Comparison of ENCODE assay signal across 14 cellular contexts in the genomic region with DNA sequence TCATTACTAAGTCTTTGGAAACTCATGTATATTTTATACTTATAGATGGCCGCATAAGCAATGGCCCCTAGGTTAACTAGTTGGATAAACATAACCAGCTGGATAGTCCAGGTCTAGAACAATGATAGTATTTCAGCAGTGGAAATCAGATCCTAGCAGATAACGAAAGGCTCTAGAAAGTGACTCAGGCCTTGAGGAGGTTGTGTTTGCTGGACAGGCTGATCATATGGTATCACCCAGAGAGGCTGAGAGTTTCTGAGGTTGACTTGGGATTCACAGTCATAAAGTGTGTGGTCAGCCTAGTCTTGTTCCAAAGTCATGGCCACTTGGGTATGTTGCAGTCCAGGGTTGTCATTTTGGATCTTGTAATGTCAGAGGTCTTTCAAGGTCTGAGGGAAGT. TPM values are rescaled to one million over a fixed set of nuclear protein-coding genes. Genes with fewer than 3 reads are reported as not detected.
A peak's percentile ranks its signal among the peaks of the same experiment; 100 is the strongest.
DNase-seq lines count a peak whose midpoint lies in the region; TF ChIP-seq lines count a peak whose summit lies in the region.
"Had no signal": no experiment of that assay in that cellular context is flagged by ENCODE, and none has a peak within 500 bp of the region (broad histone marks: within the 10 kb centered on the region; RNA-seq: fewer than 3 reads in every experiment).

No MANE protein-coding gene starts in this region.

- TF ChIP-seq CTCF in GM20000 (IDR thresholded peaks at IDR 0.05; ENCODE audit: extremely low read depth, missing control alignments): no peak

- no peak overlapping the region for H3K4me3 Mint-ChIP-seq in CD4-positive, alpha-beta memory T cell
- H3K4me3 Mint-ChIP-seq: CD4-positive, alpha-beta T cell had no signal

- DNase-seq in SIG-M5 treated with dmso at 0.1 percent for 504 hours (lab: John Stamatoyannopoulos, UW; ENCODE audit: unreplicated experiment) (peak; percentile 30), SIG-M5 (lab: John Stamatoyannopoulos, UW) (no peak), amniotic epithelial cell (ENCODE audit: low read depth) (peak; percentile 32), iris pigment epithelial cell (ENCODE audit: low read depth) (peak; percentile 51), NCI-H82 treated with DMSO at 0.1 percent for 48 hours (lab: John Stamatoyannopoulos, UW; ENCODE audit: unreplicated experiment) (no peak), GM20000 (ENCODE audit: low spot score) (no peak)
- no peak for DNase-seq in CD4-positive, alpha-beta memory T cell
- DNase-seq: 8988T; AML-193; CD4-positive, alpha-beta T cell; DMS79 had no signal

- no peaks in the 10 kb centered on the region for H3K27me3 ChIP-seq in CD4-positive, alpha-beta memory T cell (ENCODE audit: insufficient read depth, low read length)
- H3K27me3 ChIP-seq: BLaER1 treated with 17β-estradiol and CSF1 and Interleukin-3, amounts not matched to agents 10 nM and 100 nM had no signal

- CTCF ChIA-PET in CD4-positive, alpha-beta memory T cell (lab: Charles Lee; ENCODE audit: partially characterized antibody): no interaction called here

- no peaks in the 10 kb centered on the region for H3K9me3 Mint-ChIP-seq in CD4-positive, alpha-beta memory T cell
- H3K9me3 Mint-ChIP-seq: CD4-positive, alpha-beta T cell had no signal

- H3K27ac Mint-ChIP-seq in CD4-positive, alpha-beta memory T cell: no peak overlapping the region
- H3K27ac Mint-ChIP-seq: CD4-positive, alpha-beta T cell had no signal

- H3K27me3 Mint-ChIP-seq in CD4-positive, alpha-beta memory T cell: no peaks in the 10 kb centered on the region
- H3K27me3 Mint-ChIP-seq: CD4-positive, alpha-beta T cell had no signal

- H3K36me3 Mint-ChIP-seq in CD4-positive, alpha-beta memory T cell: peaks cover 0 to 5% of the 10 kb centered on the region in 2 donors

- intact Hi-C loops in CD4-positive, alpha-beta memory T cell (cut with micrococcal nuclease): no loop called here

- no peaks in the 10 kb centered on the region for H3K4me1 ChIP-seq in CD4-positive, alpha-beta memory T cell (ENCODE audit: insufficient read depth, low read length)
- H3K4me1 ChIP-seq: HAP-1 had no signal

- POLR2A ChIA-PET in CD4-positive, alpha-beta memory T cell (lab: Charles Lee; ENCODE audit: partially characterized antibody): no interaction called here

- H3K27ac ChIP-seq in CD4-positive, alpha-beta memory T cell (ENCODE audit: low read depth, low read length): no peak overlapping the region

- H3K9me3 ChIP-seq in CD4-positive, alpha-beta memory T cell (ENCODE audit: control insufficient read depth in 1 of 2, low read length in 2 of 2): no peaks in the 10 kb centered on the region
- H3K9me3 ChIP-seq: HAP-1 had no signal

- H3K4me3 ChIP-seq in CD4-positive, alpha-beta memory T cell (ENCODE audit: low read length in 2 of 2): no peak overlapping the region
- H3K4me3 ChIP-seq: BLaER1 treated with 17β-estradiol and CSF1 and Interleukin-3, amounts not matched to agents 10 nM and 100 nM; GM12878; HAP-1 had no signal

- H3K4me1 Mint-ChIP-seq in CD4-positive, alpha-beta memory T cell: no peaks in the 10 kb centered on the region

- H3K36me3 ChIP-seq in CD4-positive, alpha-beta memory T cell (ENCODE audit: insufficient read depth, low read length): no peaks in the 10 kb centered on the region
- H3K36me3 ChIP-seq: HAP-1 had no signal

RNA-seq across cellular contexts. Expression of a gene that starts 16.8 kb away (rescaled TPM):
- 1 to 10 TPM; 3.0 to 4.1 TPM for total RNA-seq in CD4-positive, alpha-beta memory T cell
- 1 to 10 TPM; 1.9 to 3.3 TPM for polyA plus RNA-seq in CD4-positive, alpha-beta memory T cell

Comparison
In these comparisons a context has a peak if more than half of its experiments do, and no peak if none do; other contexts are left out.
1. DNase-seq: peak in SIG-M5 treated with dmso at 0.1 percent for 504 hours (single experiment), amniotic epithelial cell (single experiment) and iris pigment epithelial cell (single experiment); none in SIG-M5 (single experiment), NCI-H82 treated with DMSO at 0.1 percent for 48 hours (single experiment), CD4-positive, alpha-beta memory T cell (0 of 5) and GM20000 (single experiment).